16 cellular contexts compared by ENCODE assay signal in genomic region chr19:28744014-28744413, GRCh38.
DNase-seq lines count a peak whose midpoint lies in the region; ATAC-seq, FAIRE-seq and TF ChIP-seq lines count a peak whose summit lies in the region.
"Had no signal": no experiment of that assay in that cellular context is flagged by ENCODE, and none has a peak within 500 bp of the region (broad histone marks: within the 10 kb centered on the region; RNA-seq: fewer than 3 reads in every experiment).

No MANE protein-coding gene starts in this region.

- peak; percentile 19 for DNase-seq in GM06990 (ENCODE audit: extremely low read depth, insufficient read length)
- no peak for DNase-seq in NCI-H524 (lab: John Stamatoyannopoulos, UW)
- no peak for DNase-seq in mucosa of gallbladder (ENCODE audit: low spot score)
- no peak for DNase-seq in mesenteric fat pad (ENCODE audit: low spot score)
- DNase-seq: Caco-2; CD8-positive, alpha-beta memory T cell; DMS53; GF-D8; H7 had no signal

- TF ChIP-seq CTCF in GM06990 (IDR thresholded peaks at IDR 0.05; ENCODE audit: insufficient read depth, low read length, poor library complexity, severe bottlenecking): no peak

- no peaks in the 10 kb centered on the region for H3K36me3 ChIP-seq in GM06990 (ENCODE audit: control insufficient read depth, insufficient read depth, low read length)
- H3K36me3 ChIP-seq: BLaER1 had no signal

- ATAC-seq in GM18907 (IDR thresholded peaks at IDR 0.05; ENCODE audit: unreplicated experiment) (peak; percentile 80), HG02981 (IDR thresholded peaks at IDR 0.05; ENCODE audit: unreplicated experiment) (peak; percentile 60), GM19328 (IDR thresholded peaks at IDR 0.05; ENCODE audit: unreplicated experiment) (no peak)
- ATAC-seq: HepG2 had no signal

- peak; percentile 30 for FAIRE-seq in islet of Langerhans (lab: Jason Lieb, UNC)
- FAIRE-seq: HepG2, HTR-8/SVneo had no signal

- H3K27me3 ChIP-seq in GM06990 (replicated peaks; ENCODE audit: control insufficient read depth, insufficient read depth, low read length): no peaks in the 10 kb centered on the region
- H3K27me3 ChIP-seq: BLaER1 had no signal

- H3K4me3 ChIP-seq in GM06990 (replicated peaks; ENCODE audit: low read depth, low read length): no peak overlapping the region
- H3K4me3 ChIP-seq: BLaER1 had no signal
